20 cellular contexts compared by ENCODE assay signal in genomic region chr3:159877924-159878323, GRCh38. TPM values are rescaled to one million over a fixed set of nuclear protein-coding genes. Genes with fewer than 3 reads are reported as not detected.
DNase-seq lines count a peak whose midpoint lies in the region; ATAC-seq, FAIRE-seq and TF ChIP-seq lines count a peak whose summit lies in the region.
"Had no signal": no experiment of that assay in that cellular context is flagged by ENCODE, and none has a peak within 500 bp of the region (broad histone marks: within the 10 kb centered on the region; RNA-seq: fewer than 3 reads in every experiment).

No MANE protein-coding gene starts in this region.

- H3K36me3 ChIP-seq in psoas muscle (ENCODE audit: insufficient read depth in 1 of 2, low read depth in 1 of 2), result peaks cover 0 to 35% of the 10 kb centered on the region in 2 donors
- H3K36me3 ChIP-seq: SJCRH30, thyroid gland had no signal

- H3K4me1 Mint-ChIP-seq in activated CD8-positive, alpha-beta T cell treated with anti-CD3 and anti-CD28 coated beads, Interleukin-2, amount 10 ng/mL, durations not matched to agents 7 days and 5 days (ENCODE audit: low read depth), result no peaks in the 10 kb centered on the region
- H3K4me1 Mint-ChIP-seq: CD8-positive, alpha-beta memory T cell had no signal

- no peaks in the 10 kb centered on the region for H3K36me3 Mint-ChIP-seq in activated CD8-positive, alpha-beta T cell treated with anti-CD3 and anti-CD28 coated beads, Interleukin-2, amount 10 ng/mL, durations not matched to agents 7 days and 5 days (ENCODE audit: low read depth)
- H3K36me3 Mint-ChIP-seq: activated naive CD8-positive, alpha-beta T cell; CD8-positive, alpha-beta memory T cell had no signal

- no peaks in the 10 kb centered on the region for H3K27me3 ChIP-seq in psoas muscle (ENCODE audit: insufficient read depth in 3 of 3, low read length in 2 of 3)
- H3K27me3 ChIP-seq: SJCRH30, thyroid gland had no signal

- ATAC-seq in psoas muscle (no peak), GM21447 (IDR thresholded peaks at IDR 0.05; ENCODE audit: unreplicated experiment) (no peak), GM19351 (IDR thresholded peaks at IDR 0.05; ENCODE audit: unreplicated experiment) (no peak)
- no peak for ATAC-seq in activated CD8-positive, alpha-beta T cell treated with anti-CD3 and anti-CD28 coated beads, Interleukin-2, amount 10 ng/mL, durations not matched to agents 7 days and 5 days
- ATAC-seq: right cardiac atrium had no signal

- H3K4me3 ChIP-seq in epithelial cell of esophagus (ENCODE audit: low read length), result no peak overlapping the region
- no peak overlapping the region for H3K4me3 ChIP-seq in psoas muscle
- H3K4me3 ChIP-seq: SJCRH30, thyroid gland had no signal

- no peak overlapping the region for H3K27ac Mint-ChIP-seq in activated CD8-positive, alpha-beta T cell treated with anti-CD3 and anti-CD28 coated beads, Interleukin-2, amount 10 ng/mL, durations not matched to agents 7 days and 5 days
- H3K27ac Mint-ChIP-seq: activated naive CD8-positive, alpha-beta T cell; activated T-helper 1 cell treated with anti-CD3 and anti-CD28 coated beads, Interleukin-12 subunit alpha, Interleukin-12 subunit beta, Interleukin-2, Interleukin-4 antibody, amounts not matched to agents 30 ng/mL and 10 ng/mL and 1 ng/mL, durations not matched to agents 14 hours and 24 hours and 36 hours; dendritic cell treated with granulocyte-macrophage colony-stimulating factor and Interleukin-4, amounts not matched to agents 40 ng/mL and 50 ng/mL, for 4 days had no signal

- H3K4me1 ChIP-seq in psoas muscle, result peaks cover 78% of the 10 kb centered on the region

- intact Hi-C loops in psoas muscle (cut with DNase I), result no loop called here

- no peaks in the 10 kb centered on the region for H3K9me3 ChIP-seq in psoas muscle
- H3K9me3 ChIP-seq: SJCRH30, thyroid gland had no signal

- WGBS in psoas muscle, 3 donors, result 54 to 63% (median 55%) methylated on average over 5 of the region's 5 CpGs

- TF ChIP-seq POLR2A in H54 (IDR thresholded peaks at IDR 0.05; ENCODE audit: low read depth, low read length), result no peak

- peaks cover 20% of the 10 kb centered on the region for H3K27me3 Mint-ChIP-seq in activated CD8-positive, alpha-beta T cell treated with anti-CD3 and anti-CD28 coated beads, Interleukin-2, amount 10 ng/mL, durations not matched to agents 7 days and 5 days (ENCODE audit: low read depth)
- H3K27me3 Mint-ChIP-seq: dendritic cell treated with granulocyte-macrophage colony-stimulating factor and Interleukin-4, amounts not matched to agents 40 ng/mL and 50 ng/mL, for 4 days had no signal

- FAIRE-seq in H54 (lab: Jason Lieb, UNC), result peak; percentile 84

- H3K4me3 Mint-ChIP-seq in activated CD8-positive, alpha-beta T cell treated with anti-CD3 and anti-CD28 coated beads, Interleukin-2, amount 10 ng/mL, durations not matched to agents 7 days and 5 days, result no peak overlapping the region
- H3K4me3 Mint-ChIP-seq: activated naive CD8-positive, alpha-beta T cell; activated T-helper 1 cell treated with anti-CD3 and anti-CD28 coated beads, Interleukin-12 subunit alpha, Interleukin-12 subunit beta, Interleukin-2, Interleukin-4 antibody, amounts not matched to agents 30 ng/mL and 10 ng/mL and 1 ng/mL, durations not matched to agents 14 hours and 24 hours and 36 hours; CD8-positive, alpha-beta memory T cell; dendritic cell treated with granulocyte-macrophage colony-stimulating factor and Interleukin-4, amounts not matched to agents 40 ng/mL and 50 ng/mL, for 4 days had no signal

- CTCF ChIA-PET in RWPE1 (lab: Yijun Ruan, JAX), result interaction anchor here (0.7 kb wide), 2 partner anchors 32 to 801 kb away, joined by 3 to 6 read pairs; no protein-coding TSS in a partner anchor
- CTCF ChIA-PET in activated CD8-positive, alpha-beta T cell treated with anti-CD3 and anti-CD28 coated beads, Interleukin-2, amount 10 ng/mL, durations not matched to agents 7 days and 5 days (lab: Charles Lee), result no interaction called here

- peak overlapping the region; percentile 67 for H3K27ac ChIP-seq in RWPE1
- peak overlapping the region; percentile 60 for H3K27ac ChIP-seq in psoas muscle
- H3K27ac ChIP-seq: SJCRH30, thyroid gland had no signal

- no peaks in the 10 kb centered on the region for H3K9me3 Mint-ChIP-seq in activated CD8-positive, alpha-beta T cell treated with anti-CD3 and anti-CD28 coated beads, Interleukin-2, amount 10 ng/mL, durations not matched to agents 7 days and 5 days (ENCODE audit: insufficient read depth)
- H3K9me3 Mint-ChIP-seq: activated T-helper 1 cell treated with anti-CD3 and anti-CD28 coated beads, Interleukin-12 subunit alpha, Interleukin-12 subunit beta, Interleukin-2, Interleukin-4 antibody, amounts not matched to agents 30 ng/mL and 10 ng/mL and 1 ng/mL, durations not matched to agents 14 hours and 24 hours and 36 hours; CD8-positive, alpha-beta memory T cell; dendritic cell treated with granulocyte-macrophage colony-stimulating factor and Interleukin-4, amounts not matched to agents 40 ng/mL and 50 ng/mL, for 4 days had no signal

- no peak for TF ChIP-seq CTCF in RWPE1 (conservative IDR thresholded peaks at IDR 0.05; ENCODE audit: low read depth)
- TF ChIP-seq CTCF in epithelial cell of esophagus (IDR thresholded peaks at IDR 0.05; ENCODE audit: insufficient read depth, low read depth, low read length, missing control alignments), result no peak
- TF ChIP-seq CTCF in psoas muscle (IDR thresholded peaks at IDR 0.05), result no peak

- POLR2A ChIA-PET in RWPE1 (lab: Yijun Ruan, JAX; ENCODE audit: low non-redundant PET), result no interaction called here
- POLR2A ChIA-PET in activated CD8-positive, alpha-beta T cell treated with anti-CD3 and anti-CD28 coated beads, Interleukin-2, amount 10 ng/mL, durations not matched to agents 7 days and 5 days (lab: Charles Lee), result no interaction called here

- DNase-seq in H54 (ENCODE audit: insufficient read length, low spot score), result peak; percentile 5
- no peak for DNase-seq in RWPE1 (ENCODE audit: low spot score)
- peak; percentile 65 for DNase-seq in epithelial cell of esophagus (ENCODE audit: low read depth)
- no peak for DNase-seq in psoas muscle
- DNase-seq in activated CD8-positive, alpha-beta T cell treated with anti-CD3 and anti-CD28 coated beads, Interleukin-2, amount 10 ng/mL, durations not matched to agents 7 days and 5 days, result no peak
- DNase-seq in NCI-H526 (lab: John Stamatoyannopoulos, UW), result no peak
- DNase-seq: CD8-positive, alpha-beta memory T cell; NCI-H1436; NCI-H82; nucleus accumbens; OCI-M1; right cardiac atrium; SJCRH30; stimulated activated naive CD4-positive, alpha-beta T cell; thyroid gland had no signal

RNA-seq across cellular contexts. Expression of gene SCHIP1, which starts 38.3 kb away (rescaled TPM):
- 100 to 1,000 TPM in 2 of 4 donors, 10 to 100 TPM in 2; 49.1 to 206 (median 90.3) TPM for total RNA-seq in psoas muscle
- polyA plus RNA-seq in psoas muscle, result 100 to 1,000 TPM in 1 of 3 donors, 10 to 100 TPM in 2; 27.1 to 129 (median 68.6) TPM
- total RNA-seq in activated CD8-positive, alpha-beta T cell treated with anti-CD3 and anti-CD28 coated beads, Interleukin-2, amount 10 ng/mL, durations not matched to agents 7 days and 5 days, result not detected
- total RNA-seq: activated T-helper 1 cell treated with anti-CD3 and anti-CD28 coated beads, Interleukin-12 subunit alpha, Interleukin-12 subunit beta, Interleukin-2, Interleukin-4 antibody, amounts not matched to agents 30 ng/mL and 10 ng/mL and 1 ng/mL, durations not matched to agents 14 hours and 24 hours and 36 hours; CD8-positive, alpha-beta memory T cell had no signal
- polyA plus RNA-seq: CD8-positive, alpha-beta memory T cell had no signal

Comparison
In these comparisons a context has a peak if more than half of its experiments do, and no peak if none do; other contexts are left out.
1. DNase-seq: peak in H54 (single experiment) and epithelial cell of esophagus (single experiment); none in RWPE1 (single experiment), psoas muscle (0 of 2), activated CD8-positive, alpha-beta T cell treated with anti-CD3 and anti-CD28 coated beads, Interleukin-2, amount 10 ng/mL, durations not matched to agents 7 days and 5 days (single experiment) and NCI-H526 (0 of 2).
2. RNA of gene SCHIP1, which starts 38.3 kb away (total RNA-seq): 49.1 to 206 TPM in psoas muscle; not detected in activated CD8-positive, alpha-beta T cell treated with anti-CD3 and anti-CD28 coated beads, Interleukin-2, amount 10 ng/mL, durations not matched to agents 7 days and 5 days; every median in the first group is over 10 times any median in the second.